10 cellular contexts compared by ENCODE assay signal in the genomic region with DNA sequence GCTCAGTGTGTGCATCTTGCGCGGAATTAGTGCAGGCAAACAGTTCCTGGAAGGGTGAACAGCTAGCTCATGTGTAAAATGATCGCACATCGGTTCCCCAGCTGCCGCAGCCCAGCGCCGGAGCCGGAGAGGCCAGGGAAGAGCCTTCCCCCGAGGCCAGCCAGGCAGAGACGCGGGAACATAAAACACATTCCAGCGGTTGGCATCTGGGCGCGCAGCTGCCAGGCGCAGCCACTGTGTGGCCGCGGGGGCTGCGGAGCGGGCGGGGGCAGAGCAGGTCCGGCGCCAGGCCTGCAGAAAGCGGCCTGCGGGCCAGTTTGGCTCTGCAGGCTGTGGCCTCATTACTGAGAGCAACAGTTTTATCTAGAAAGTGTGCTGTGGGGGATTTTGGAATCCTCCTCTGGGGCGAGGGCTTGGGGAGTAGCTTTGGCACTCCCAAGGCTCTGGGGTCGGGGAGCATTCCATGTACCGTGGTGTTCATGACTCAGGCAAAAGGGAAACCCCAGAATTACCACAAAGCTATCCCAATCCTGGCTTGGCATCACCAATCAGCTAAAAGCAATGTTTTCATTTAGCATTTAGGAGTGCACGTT.
A peak's percentile ranks its signal among the peaks of the same experiment; 100 is the strongest.
DNase-seq lines count a peak whose midpoint lies in the region; ATAC-seq and TF ChIP-seq lines count a peak whose summit lies in the region.
"Had no signal": no experiment of that assay in that cellular context is flagged by ENCODE, and none has a peak within 500 bp of the region (broad histone marks: within the 10 kb centered on the region; RNA-seq: fewer than 3 reads in every experiment).

No MANE protein-coding gene starts in this region.

- no peak overlapping the region for H2AFZ ChIP-seq in neural cell (ENCODE audit: low read depth, low read length)

- DNase-seq in AG10803 (ENCODE audit: low read depth) (peak; percentile 94), NT2/D1 (ENCODE audit: low read depth, low spot score) (no peak), activated gamma-delta T cell (lab: John Stamatoyannopoulos, UW) (no peak), NCI-H82 (lab: John Stamatoyannopoulos, UW) (no peak)
- DNase-seq in activated T-cell treated with anti-CD3 and anti-CD28 coated beads, Interleukin-2, amount 50 U/mL, for 24 hours = no peak
- DNase-seq: activated naive CD8-positive, alpha-beta T cell treated with anti-CD3 and anti-CD28 coated beads, Interleukin-2, amount 10 ng/mL, durations not matched to agents 7 days and 5 days; DND-41 had no signal

- H3K36me3 ChIP-seq in NT2/D1 (ENCODE audit: insufficient read depth, insufficient read length, low read length) (no peaks in the 10 kb centered on the region), neural cell (ENCODE audit: insufficient read depth, low read length) (no peaks in the 10 kb centered on the region)

- no peaks in the 10 kb centered on the region for H3K9me3 Mint-ChIP-seq in activated T-cell treated with anti-CD3 and anti-CD28 coated beads, Interleukin-2, amount 50 U/mL, for 24 hours

- TF ChIP-seq EP300 in neural cell (conservative IDR thresholded peaks at IDR 0.05; ENCODE audit: poor library complexity, severe bottlenecking) = no peak

- H3F3A ChIP-seq in neural cell (ENCODE audit: insufficient read depth, low read length, poor library complexity, severe bottlenecking) = no peaks in the 10 kb centered on the region

- H3K9me3 ChIP-seq in NT2/D1 (ENCODE audit: insufficient read depth, low read length) (no peaks in the 10 kb centered on the region), neural cell (ENCODE audit: low read length) (no peaks in the 10 kb centered on the region)

- H3K4me1 ChIP-seq in NT2/D1 (ENCODE audit: insufficient read depth, insufficient read length) = no peaks in the 10 kb centered on the region

- H3K27me3 ChIP-seq in NT2/D1 (ENCODE audit: insufficient read depth, insufficient read length) (no peaks in the 10 kb centered on the region), neural cell (ENCODE audit: insufficient read depth, low read depth, low read length) (no peaks in the 10 kb centered on the region)

- no peaks in the 10 kb centered on the region for H3K9me2 ChIP-seq in neural cell (ENCODE audit: insufficient read depth, low read length)

- peak; percentile 46 for ATAC-seq in esophagus mucosa
- ATAC-seq in HG02884 (IDR thresholded peaks at IDR 0.05; ENCODE audit: unreplicated experiment) = no peak

- H3K36me3 Mint-ChIP-seq in activated T-cell treated with anti-CD3 and anti-CD28 coated beads, Interleukin-2, amount 50 U/mL, for 24 hours (ENCODE audit: low read depth) = no peaks in the 10 kb centered on the region
- H3K36me3 Mint-ChIP-seq: activated naive CD8-positive, alpha-beta T cell treated with anti-CD3 and anti-CD28 coated beads, Interleukin-2, amount 10 ng/mL, durations not matched to agents 7 days and 5 days had no signal

- no peak for TF ChIP-seq CTCF in AG10803 (conservative IDR thresholded peaks at IDR 0.05; ENCODE audit: low read length)
- no peak for TF ChIP-seq CTCF in neural cell (IDR thresholded peaks at IDR 0.05; ENCODE audit: poor library complexity, severe bottlenecking)

- H3K4me1 Mint-ChIP-seq in activated T-cell treated with anti-CD3 and anti-CD28 coated beads, Interleukin-2, amount 50 U/mL, for 24 hours (ENCODE audit: low read depth) = peaks cover 8% of the 10 kb centered on the region
- H3K4me1 Mint-ChIP-seq: activated naive CD8-positive, alpha-beta T cell treated with anti-CD3 and anti-CD28 coated beads, Interleukin-2, amount 10 ng/mL, durations not matched to agents 7 days and 5 days had no signal

- H3K9ac ChIP-seq in NT2/D1 (ENCODE audit: insufficient read length, low read depth) = peak overlapping the region; percentile 42
- H3K9ac ChIP-seq in neural cell (ENCODE audit: low read length) = peak overlapping the region; percentile 37

- peaks cover 12% of the 10 kb centered on the region for H3K27me3 Mint-ChIP-seq in activated T-cell treated with anti-CD3 and anti-CD28 coated beads, Interleukin-2, amount 50 U/mL, for 24 hours

- no peaks in the 10 kb centered on the region for H4K20me1 ChIP-seq in neural cell (ENCODE audit: insufficient read depth)

- no peak overlapping the region for H3K27ac Mint-ChIP-seq in activated T-cell treated with anti-CD3 and anti-CD28 coated beads, Interleukin-2, amount 50 U/mL, for 24 hours
- H3K27ac Mint-ChIP-seq: activated naive CD8-positive, alpha-beta T cell treated with anti-CD3 and anti-CD28 coated beads, Interleukin-2, amount 10 ng/mL, durations not matched to agents 7 days and 5 days had no signal

- H3K27ac ChIP-seq in neural cell (ENCODE audit: low read length) = peak overlapping the region; percentile 62

- no peak overlapping the region for H3K4me2 ChIP-seq in neural cell (ENCODE audit: low read length)

- H3K4me3 ChIP-seq in AG10803 (ENCODE audit: low read length) (peak overlapping the region; percentile 49), NT2/D1 (ENCODE audit: insufficient read length, low read depth) (no peak overlapping the region), neural cell (ENCODE audit: low read length) (peak overlapping the region; percentile 54)

- no peaks in the 10 kb centered on the region for H3K79me2 ChIP-seq in neural cell (replicated peaks; ENCODE audit: insufficient read depth, low read length)

- no peak overlapping the region for H3K4me3 Mint-ChIP-seq in activated T-cell treated with anti-CD3 and anti-CD28 coated beads, Interleukin-2, amount 50 U/mL, for 24 hours
- H3K4me3 Mint-ChIP-seq: activated naive CD8-positive, alpha-beta T cell treated with anti-CD3 and anti-CD28 coated beads, Interleukin-2, amount 10 ng/mL, durations not matched to agents 7 days and 5 days had no signal

- no peak for TF ChIP-seq RAD21 in neural cell (conservative IDR thresholded peaks at IDR 0.05)

TF ChIP-seq in neural cell, 6 proteins besides CTCF, POLR2A, EP300 and RAD21:
- TF ChIP-seq EZH2 (IDR thresholded peaks at IDR 0.05; ENCODE audit: borderline replicate concordance, insufficient read depth, low read length, poor library complexity, severe bottlenecking) = no peak
- no peak for TF ChIP-seq POLR2AphosphoS5 (IDR thresholded peaks at IDR 0.05)
- TF ChIP-seq TAF1 (IDR thresholded peaks at IDR 0.05; ENCODE audit: low read depth) = no peak
- no peak for TF ChIP-seq MXI1 (conservative IDR thresholded peaks at IDR 0.05; ENCODE audit: poor library complexity, severe bottlenecking)
- TF ChIP-seq, protein P1, sequence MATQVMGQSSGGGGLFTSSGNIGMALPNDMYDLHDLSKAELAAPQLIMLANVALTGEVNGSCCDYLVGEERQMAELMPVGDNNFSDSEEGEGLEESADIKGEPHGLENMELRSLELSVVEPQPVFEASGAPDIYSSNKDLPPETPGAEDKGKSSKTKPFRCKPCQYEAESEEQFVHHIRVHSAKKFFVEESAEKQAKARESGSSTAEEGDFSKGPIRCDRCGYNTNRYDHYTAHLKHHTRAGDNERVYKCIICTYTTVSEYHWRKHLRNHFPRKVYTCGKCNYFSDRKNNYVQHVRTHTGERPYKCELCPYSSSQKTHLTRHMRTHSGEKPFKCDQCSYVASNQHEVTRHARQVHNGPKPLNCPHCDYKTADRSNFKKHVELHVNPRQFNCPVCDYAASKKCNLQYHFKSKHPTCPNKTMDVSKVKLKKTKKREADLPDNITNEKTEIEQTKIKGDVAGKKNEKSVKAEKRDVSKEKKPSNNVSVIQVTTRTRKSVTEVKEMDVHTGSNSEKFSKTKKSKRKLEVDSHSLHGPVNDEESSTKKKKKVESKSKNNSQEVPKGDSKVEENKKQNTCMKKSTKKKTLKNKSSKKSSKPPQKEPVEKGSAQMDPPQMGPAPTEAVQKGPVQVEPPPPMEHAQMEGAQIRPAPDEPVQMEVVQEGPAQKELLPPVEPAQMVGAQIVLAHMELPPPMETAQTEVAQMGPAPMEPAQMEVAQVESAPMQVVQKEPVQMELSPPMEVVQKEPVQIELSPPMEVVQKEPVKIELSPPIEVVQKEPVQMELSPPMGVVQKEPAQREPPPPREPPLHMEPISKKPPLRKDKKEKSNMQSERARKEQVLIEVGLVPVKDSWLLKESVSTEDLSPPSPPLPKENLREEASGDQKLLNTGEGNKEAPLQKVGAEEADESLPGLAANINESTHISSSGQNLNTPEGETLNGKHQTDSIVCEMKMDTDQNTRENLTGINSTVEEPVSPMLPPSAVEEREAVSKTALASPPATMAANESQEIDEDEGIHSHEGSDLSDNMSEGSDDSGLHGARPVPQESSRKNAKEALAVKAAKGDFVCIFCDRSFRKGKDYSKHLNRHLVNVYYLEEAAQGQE (IDR thresholded peaks at IDR 0.05; ENCODE audit: borderline replicate concordance) = no peak
- no peak for TF ChIP-seq SMC3 (conservative IDR thresholded peaks at IDR 0.05; ENCODE audit: poor library complexity)
